Comparison of ENCODE assay signal across 14 cellular contexts in the genomic region with DNA sequence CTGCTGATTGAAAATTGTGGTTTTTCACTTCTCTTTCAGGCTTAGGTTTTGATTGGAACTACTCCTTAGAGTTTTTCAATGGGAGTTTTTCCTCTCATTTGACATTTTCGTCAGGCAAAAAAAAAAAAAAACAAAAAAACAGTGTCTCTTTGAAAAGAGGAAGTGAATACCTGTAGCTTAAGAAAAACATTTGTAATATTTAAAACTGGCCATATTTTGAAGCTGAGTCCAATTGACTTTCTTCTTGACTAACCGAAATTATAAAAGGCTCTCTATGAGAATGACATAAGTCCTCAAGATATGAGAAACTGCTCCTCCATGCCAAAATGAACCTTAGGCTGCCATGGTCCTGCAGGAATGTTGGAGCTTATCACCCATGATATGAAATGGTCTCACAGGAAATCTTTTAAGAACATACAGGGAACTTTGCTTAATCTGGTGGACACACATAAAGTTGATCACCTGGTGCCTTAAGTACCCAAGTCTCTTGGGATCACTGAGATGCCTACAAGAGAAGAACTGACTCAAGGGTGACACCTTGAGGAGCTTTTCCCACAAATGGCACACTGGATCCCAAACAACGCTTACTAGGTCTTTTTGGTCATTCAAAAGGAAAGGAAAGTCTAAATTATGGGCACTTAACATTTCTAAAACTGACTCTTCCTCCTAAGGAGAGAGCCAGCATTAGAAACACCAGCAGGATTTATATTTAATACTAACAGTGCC.
A peak's percentile ranks its signal among the peaks of the same experiment; 100 is the strongest.
DNase-seq lines count a peak whose midpoint lies in the region; ATAC-seq and TF ChIP-seq lines count a peak whose summit lies in the region.
"Had no signal": no experiment of that assay in that cellular context is flagged by ENCODE, and none has a peak within 500 bp of the region (broad histone marks: within the 10 kb centered on the region; RNA-seq: fewer than 3 reads in every experiment).

No MANE protein-coding gene starts in this region.

- in situ Hi-C loops in Panc1 (cut with HindIII; ENCODE audit: low pct_unique_long_range_greater_than_20kb, low sequenced_read_pairs), result no loop called here

- no peaks in the 10 kb centered on the region for H3K4me1 ChIP-seq in Panc1 (ENCODE audit: control insufficient read depth, insufficient read depth, low read length)
- H3K4me1 ChIP-seq in stomach, result no peaks in the 10 kb centered on the region

- H3K4me3 ChIP-seq in Panc1 (ENCODE audit: low read depth in 2 of 2, low read length in 2 of 2) (no peak overlapping the region), stomach (no peak overlapping the region)
- H3K4me3 ChIP-seq: thoracic aorta had no signal

- H3K9me3 ChIP-seq in Panc1 (ENCODE audit: control insufficient read depth, insufficient read depth, low read depth, low read length) (no peaks in the 10 kb centered on the region), stomach (no peaks in the 10 kb centered on the region)
- H3K9me3 ChIP-seq: thoracic aorta had no signal

- H3K36me3 ChIP-seq in Panc1 (ENCODE audit: control insufficient read depth, insufficient read depth, low read length) (no peaks in the 10 kb centered on the region), stomach (no peaks in the 10 kb centered on the region)
- H3K36me3 ChIP-seq: thoracic aorta had no signal

- ATAC-seq in HG03025 (IDR thresholded peaks at IDR 0.05; ENCODE audit: low FRiP score, unreplicated experiment) (peak; percentile 71), Panc1 (no peak), HG03565 (IDR thresholded peaks at IDR 0.05; ENCODE audit: unreplicated experiment) (no peak), HG03196 (IDR thresholded peaks at IDR 0.05; ENCODE audit: unreplicated experiment) (no peak)
- ATAC-seq: left colon, natural killer cell had no signal

- intact Hi-C loops in Panc1 (cut with micrococcal nuclease; ENCODE audit: unreplicated experiment), result no loop called here
- intact Hi-C loops in stomach (cut with DNase I; ENCODE audit: low total_unique reads), result no loop called here

- H3K27me3 ChIP-seq in Panc1 (ENCODE audit: control insufficient read depth, insufficient read depth, low read length) (no peaks in the 10 kb centered on the region), stomach (no peaks in the 10 kb centered on the region)

- no peak for TF ChIP-seq EP300 in stomach (IDR thresholded peaks at IDR 0.05)

- TF ChIP-seq CTCF in Panc1 (IDR thresholded peaks at IDR 0.05) (peak; percentile 24), stomach (IDR thresholded peaks at IDR 0.05) (no peak)

- H3K27ac ChIP-seq in Panc1 (ENCODE audit: low read length) (no peak overlapping the region), stomach (no peak overlapping the region)
- H3K27ac ChIP-seq: thoracic aorta had no signal

- TF ChIP-seq POLR2A in stomach (IDR thresholded peaks at IDR 0.05), result no peak

- POLR2A ChIA-PET in Panc1 (lab: Charles Lee), result interaction anchor here (0.7 kb wide), 1 partner anchor 502 kb away, joined by 4 read pairs; no protein-coding TSS in a partner anchor

- no TSS peak for BruUV-seq in Panc1 (replicated peaks; lab: Mats Ljungman, UMichigan)

- DNase-seq in NCI-H82 (lab: John Stamatoyannopoulos, UW) (peak; percentile 38), NCI-H82 treated with DMSO at 0.1 percent for 48 hours (lab: John Stamatoyannopoulos, UW; ENCODE audit: unreplicated experiment) (no peak), Panc1 (ENCODE audit: low read depth, low spot score) (no peak), iPS-NIHi7 (ENCODE audit: extremely low spot score) (peak; percentile 18), stomach (no peak)
- DNase-seq: activated CD4-positive, alpha-beta T cell treated with anti-CD3 and anti-CD28 coated beads for 4 hours; DMS79; left colon; natural killer cell; NCI-H2081 treated with DMSO at 0.1 percent for 48 hours had no signal

- CTCF ChIA-PET in Panc1 (lab: Charles Lee), result no interaction called here

- WGBS in stomach, 5 donors, result 76 to 88% (median 84%) methylated on average over 3 of the region's 3 CpGs

Comparison
In these comparisons a context has a peak if more than half of its experiments do, and no peak if none do; other contexts are left out.
1. DNase-seq: peak in NCI-H82 (single experiment) and iPS-NIHi7 (single experiment); none in NCI-H82 treated with DMSO at 0.1 percent for 48 hours (single experiment), Panc1 (single experiment) and stomach (single experiment).